21 cellular contexts compared by ENCODE assay signal in the genomic region with DNA sequence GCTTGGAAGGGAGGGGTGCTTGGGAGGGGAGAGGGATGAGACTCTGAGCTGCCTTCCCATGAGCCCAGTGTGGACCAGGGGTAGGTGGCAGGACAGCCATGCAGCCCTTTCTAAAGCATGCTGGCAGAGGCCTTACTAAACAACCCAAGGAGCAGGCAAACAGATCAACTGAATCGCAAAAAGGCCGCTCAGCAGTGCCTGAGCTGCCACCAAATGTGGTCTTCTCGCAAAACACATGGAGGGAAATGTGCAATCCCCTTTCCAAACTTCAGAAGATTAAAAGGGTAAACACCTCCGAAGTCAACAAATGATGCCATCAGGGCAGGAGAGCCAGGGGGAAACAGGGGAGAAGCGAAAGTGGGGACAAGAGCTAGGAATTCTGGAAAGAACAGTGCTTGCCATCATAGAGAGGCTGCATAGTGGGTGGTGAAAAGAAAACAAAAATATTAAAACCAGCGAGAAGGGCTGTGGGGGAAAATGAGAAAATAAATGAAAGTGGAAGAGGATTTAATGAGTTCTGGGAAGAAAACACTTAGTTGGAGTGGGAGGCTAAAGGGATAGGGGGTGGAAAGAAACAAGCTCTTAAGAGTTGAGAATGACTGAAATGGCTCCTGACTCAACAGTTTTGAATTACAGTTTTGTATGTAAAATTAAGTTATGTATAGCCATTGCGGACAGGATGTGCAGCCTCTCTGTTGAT.
DNase-seq lines count a peak whose midpoint lies in the region; ATAC-seq, FAIRE-seq and TF ChIP-seq lines count a peak whose summit lies in the region.
"Had no signal": no experiment of that assay in that cellular context is flagged by ENCODE, and none has a peak within 500 bp of the region (broad histone marks: within the 10 kb centered on the region; RNA-seq: fewer than 3 reads in every experiment).

No MANE protein-coding gene starts in this region.

- H3K27ac ChIP-seq in HEK293 (ENCODE audit: extremely low read depth, low read depth, low read length) (no peak overlapping the region), GM12878 (ENCODE audit: control insufficient read depth, insufficient read depth) (no peak overlapping the region), esophagus muscularis mucosa (replicated peaks in 1 of 4) (no peak overlapping the region)
- H3K27ac ChIP-seq: A549, GM23248 had no signal

- no peak for TF ChIP-seq RAD21 in GM12878 (IDR thresholded peaks at IDR 0.05; ENCODE audit: insufficient read depth, low read depth, low read length)

- no peak for FAIRE-seq in GM12878 (lab: Jason Lieb, UNC)
- FAIRE-seq: A549, GM12892, H1 had no signal

- H3K4me1 ChIP-seq in HEK293 (ENCODE audit: control insufficient read depth, insufficient read depth, low read length) (no peaks in the 10 kb centered on the region), GM12878 (ENCODE audit: control insufficient read depth, insufficient read depth, low read length) (no peaks in the 10 kb centered on the region), esophagus muscularis mucosa (peaks cover 0 to 14% (median 6%) of the 10 kb centered on the region in 4 donors), BE2C (no peaks in the 10 kb centered on the region)
- H3K4me1 ChIP-seq: A549 had no signal

- POLR2A ChIA-PET in HEK293 (lab: Yijun Ruan, JAX) (no interaction called here), GM12878 (lab: Charles Lee) (no interaction called here)

- TF ChIP-seq CTCF in HEK293 (tag by site-specific recombination; IDR thresholded peaks at IDR 0.05) (no peak), GM12878 (IDR thresholded peaks at IDR 0.05 in 2 of 3, conservative IDR thresholded peaks at IDR 0.05 in 1 of 3; ENCODE audit: control insufficient read depth in 2 of 3, extremely low read depth in 1 of 3, insufficient read depth in 1 of 3, low read depth in 3 of 3, low read length in 3 of 3) (no peak), esophagus muscularis mucosa (IDR thresholded peaks at IDR 0.05) (no peak), BE2C (IDR thresholded peaks at IDR 0.05; ENCODE audit: low read depth, low read length) (no peak)

- DNase-seq in GM12878 (ENCODE audit: low read depth, low spot score) (no peak), esophagus muscularis mucosa (ENCODE audit: extremely low spot score) (peak; percentile 39), mucosa of gallbladder (ENCODE audit: low spot score) (no peak), BE2C (no peak), NCI-H82 (lab: John Stamatoyannopoulos, UW) (no peak)
- DNase-seq: 8988T; ACHN; AML-193; C1 segment of cervical spinal cord; Calu3; CD4-positive, alpha-beta memory T cell; COR-L47; DMS53; DMS79 treated with DMSO at 0.1 percent for 48 hours; GF-D8; GM23248; HCEC 1CT had no signal

- no peak overlapping the region for H2AFZ ChIP-seq in GM12878 (ENCODE audit: control insufficient read depth, low read depth, low read length)
- H2AFZ ChIP-seq: GM23248 had no signal

- TF ChIP-seq POLR2A in GM12878 (IDR thresholded peaks at IDR 0.05; ENCODE audit: low read depth, low read length) (no peak), esophagus muscularis mucosa (IDR thresholded peaks at IDR 0.05; ENCODE audit: low read depth) (no peak)

- no peak overlapping the region for H3K9ac ChIP-seq in GM12878 (ENCODE audit: control insufficient read depth, insufficient read depth, low read length)
- H3K9ac ChIP-seq: GM23248 had no signal

- H3K36me3 ChIP-seq in HEK293 (ENCODE audit: control insufficient read depth in 2 of 2, insufficient read depth in 1 of 2, low read length in 2 of 2) (no peaks in the 10 kb centered on the region), GM12878 (ENCODE audit: control insufficient read depth in 2 of 2, insufficient read depth in 2 of 2, low read length in 1 of 2) (no peaks in the 10 kb centered on the region), esophagus muscularis mucosa (no peaks in the 10 kb centered on the region), BE2C (no peaks in the 10 kb centered on the region)

- no peaks in the 10 kb centered on the region for H4K20me1 ChIP-seq in GM12878 (ENCODE audit: control insufficient read depth, insufficient read depth)

- 20% methylated on average over 7 of the region's 7 CpGs for WGBS in GM12878 (ENCODE audit: insufficient coverage, insufficient replicate concordance, low lambda C conversion rate, missing lambda C conversion rate)
- 89% methylated on average over 7 of the region's 7 CpGs for WGBS in esophagus muscularis mucosa

- SMC1A ChIA-PET in GM12878 (lab: Charles Lee; ENCODE audit: uncharacterized antibody, unreplicated experiment), result no interaction called here

- no peaks in the 10 kb centered on the region for H3K79me2 ChIP-seq in GM12878 (ENCODE audit: control insufficient read depth, insufficient read depth, low read length)

- ATAC-seq in GM12878, result no peak
- ATAC-seq: A549 had no signal

- no peak for TF ChIP-seq EP300 in GM12878 (IDR thresholded peaks at IDR 0.05; ENCODE audit: borderline replicate concordance in 1 of 2, control insufficient read depth in 1 of 2, low read depth in 2 of 2, low read length in 2 of 2)
- no peak for TF ChIP-seq EP300 in esophagus muscularis mucosa (IDR thresholded peaks at IDR 0.05)

- H3K4me2 ChIP-seq in GM12878 (ENCODE audit: control insufficient read depth, insufficient read depth), result no peak overlapping the region
- H3K4me2 ChIP-seq: A549 had no signal

- BruUV-seq in GM12878 (replicated peaks; lab: Mats Ljungman, UMichigan), result no TSS peak

- H3K27me3 ChIP-seq in GM12878 (replicated peaks in 1 of 2; ENCODE audit: control insufficient read depth in 2 of 2, insufficient read depth in 2 of 2, low read length in 1 of 2) (peaks cover 0 to 2% of the 10 kb centered on the region in 2 experiments; a peak in 2 of 4 replicates), esophagus muscularis mucosa (no peaks in the 10 kb centered on the region), BE2C (no peaks in the 10 kb centered on the region)

- H3K4me3 ChIP-seq in HEK293 (ENCODE audit: low read depth, low read length) (no peak overlapping the region), GM12878 (no peak overlapping the region), esophagus muscularis mucosa (no peak overlapping the region), BE2C (ENCODE audit: low read depth, low read length) (no peak overlapping the region)
- H3K4me3 ChIP-seq: A549, GM23248 had no signal

- no peaks in the 10 kb centered on the region for H3K9me3 ChIP-seq in HEK293 (ENCODE audit: control insufficient read depth, insufficient read depth, low read depth, low read length)
- no peaks in the 10 kb centered on the region for H3K9me3 ChIP-seq in GM12878 (replicated peaks; ENCODE audit: control insufficient read depth, insufficient read depth, low read length)
- no peaks in the 10 kb centered on the region for H3K9me3 ChIP-seq in esophagus muscularis mucosa
- H3K9me3 ChIP-seq in BE2C, result no peaks in the 10 kb centered on the region
- H3K9me3 ChIP-seq: A549 had no signal

- CTCF ChIA-PET in HEK293 (lab: Yijun Ruan, JAX) (interaction anchor here (1.2 kb wide), 1 partner anchor 154 kb away, joined by 3 read pairs; no protein-coding TSS in a partner anchor), GM12878 (lab: Yijun Ruan, JAX) (no interaction called here)

- RAD21 ChIA-PET in GM12878 (lab: Charles Lee; ENCODE audit: unreplicated experiment), result no interaction called here

- intact Hi-C loops in GM12878 (cut with micrococcal nuclease; ENCODE audit: unreplicated experiment), result no loop called here
- intact Hi-C loops in esophagus muscularis mucosa (cut with DNase I), result no loop called here

- in situ Hi-C loops in GM12878 (cut with MboI), result no loop called here

TF ChIP-seq in HEK293, 187 proteins besides CTCF, POLR2A, EP300 and RAD21 (continues in another document):
- TF ChIP-seq ZNF18 (tag by site-specific recombination; IDR thresholded peaks at IDR 0.05) (no peak), ZNF549 (tag by site-specific recombination; IDR thresholded peaks at IDR 0.05) (no peak)

TF ChIP-seq in GM12878, 131 proteins besides CTCF, POLR2A, EP300 and RAD21 (continues in another document):
- TF ChIP-seq RELA (IDR thresholded peaks at IDR 0.05; ENCODE audit: borderline replicate concordance, partially characterized antibody), result no peak
- TF ChIP-seq POLR2AphosphoS2 (IDR thresholded peaks at IDR 0.05; ENCODE audit: low read depth, low read length), result no peak
- no peak for TF ChIP-seq KLF5 (IDR thresholded peaks at IDR 0.05; ENCODE audit: partially characterized antibody)
- TF ChIP-seq, protein P1, sequence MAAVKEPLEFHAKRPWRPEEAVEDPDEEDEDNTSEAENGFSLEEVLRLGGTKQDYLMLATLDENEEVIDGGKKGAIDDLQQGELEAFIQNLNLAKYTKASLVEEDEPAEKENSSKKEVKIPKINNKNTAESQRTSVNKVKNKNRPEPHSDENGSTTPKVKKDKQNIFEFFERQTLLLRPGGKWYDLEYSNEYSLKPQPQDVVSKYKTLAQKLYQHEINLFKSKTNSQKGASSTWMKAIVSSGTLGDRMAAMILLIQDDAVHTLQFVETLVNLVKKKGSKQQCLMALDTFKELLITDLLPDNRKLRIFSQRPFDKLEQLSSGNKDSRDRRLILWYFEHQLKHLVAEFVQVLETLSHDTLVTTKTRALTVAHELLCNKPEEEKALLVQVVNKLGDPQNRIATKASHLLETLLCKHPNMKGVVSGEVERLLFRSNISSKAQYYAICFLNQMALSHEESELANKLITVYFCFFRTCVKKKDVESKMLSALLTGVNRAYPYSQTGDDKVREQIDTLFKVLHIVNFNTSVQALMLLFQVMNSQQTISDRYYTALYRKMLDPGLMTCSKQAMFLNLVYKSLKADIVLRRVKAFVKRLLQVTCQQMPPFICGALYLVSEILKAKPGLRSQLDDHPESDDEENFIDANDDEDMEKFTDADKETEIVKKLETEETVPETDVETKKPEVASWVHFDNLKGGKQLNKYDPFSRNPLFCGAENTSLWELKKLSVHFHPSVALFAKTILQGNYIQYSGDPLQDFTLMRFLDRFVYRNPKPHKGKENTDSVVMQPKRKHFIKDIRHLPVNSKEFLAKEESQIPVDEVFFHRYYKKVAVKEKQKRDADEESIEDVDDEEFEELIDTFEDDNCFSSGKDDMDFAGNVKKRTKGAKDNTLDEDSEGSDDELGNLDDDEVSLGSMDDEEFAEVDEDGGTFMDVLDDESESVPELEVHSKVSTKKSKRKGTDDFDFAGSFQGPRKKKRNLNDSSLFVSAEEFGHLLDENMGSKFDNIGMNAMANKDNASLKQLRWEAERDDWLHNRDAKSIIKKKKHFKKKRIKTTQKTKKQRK (IDR thresholded peaks at IDR 0.05; ENCODE audit: low read depth, low read length), result no peak
